Comparison of ENCODE assay signal across 15 cellular contexts in the genomic region with DNA sequence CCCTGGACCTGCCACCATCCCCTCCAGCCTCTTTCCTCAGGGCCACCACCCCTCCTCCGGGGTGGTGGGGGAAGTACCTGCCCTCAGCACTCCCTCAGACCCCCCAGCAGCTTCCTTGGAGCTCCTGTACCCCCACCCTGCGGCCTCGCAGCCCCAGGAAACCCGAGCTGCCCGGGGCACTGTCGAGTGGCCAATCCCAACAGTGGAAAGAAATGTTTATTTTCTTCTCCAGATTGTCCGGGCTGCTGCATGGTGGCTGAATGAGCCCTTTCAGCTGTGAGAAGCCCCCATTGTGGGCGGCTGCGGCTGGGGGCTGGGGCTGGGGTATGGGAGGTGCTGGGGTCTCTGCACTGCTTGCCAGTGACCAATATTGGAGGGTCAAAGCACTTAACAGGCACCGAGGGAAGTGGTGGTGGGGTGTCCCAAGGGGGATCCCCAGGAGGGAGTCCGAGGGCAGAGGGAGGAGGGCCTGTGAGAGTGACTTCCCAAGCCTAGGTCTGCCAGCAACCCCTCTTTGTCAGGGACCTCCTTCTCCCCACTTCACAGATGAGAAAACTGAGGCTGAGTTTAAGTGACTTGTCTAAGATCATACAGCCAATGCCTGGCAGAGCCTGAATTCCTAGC. TPM values are rescaled to one million over a fixed set of nuclear protein-coding genes. Genes with fewer than 3 reads are reported as not detected.
DNase-seq lines count a peak whose midpoint lies in the region; ATAC-seq lines count a peak whose summit lies in the region.
"Had no signal": no experiment of that assay in that cellular context is flagged by ENCODE, and none has a peak within 500 bp of the region (broad histone marks: within the 10 kb centered on the region; RNA-seq: fewer than 3 reads in every experiment).

No MANE protein-coding gene starts in this region.

- H3K27ac ChIP-seq in naive thymus-derived CD4-positive, alpha-beta T cell (ENCODE audit: low read depth, low read length) = peak overlapping the region; percentile 19
- H3K27ac ChIP-seq in aorta (ENCODE audit: low read depth in 1 of 2, low read length in 2 of 2) = no peak overlapping the region
- H3K27ac ChIP-seq in mesendoderm (ENCODE audit: low read depth, low read length) = no peak overlapping the region

- no peaks in the 10 kb centered on the region for H3K79me2 ChIP-seq in mesendoderm (ENCODE audit: control insufficient read depth, insufficient read depth, low read length)

- no peak overlapping the region for H3K4me3 Mint-ChIP-seq in activated naive CD8-positive, alpha-beta T cell treated with anti-CD3 and anti-CD28 coated beads, Interleukin-2, amount 10 ng/mL, durations not matched to agents 7 days and 5 days
- H3K4me3 Mint-ChIP-seq in naive thymus-derived CD4-positive, alpha-beta T cell = no peak overlapping the region
- H3K4me3 Mint-ChIP-seq: activated CD4-positive, alpha-beta T cell treated with anti-CD3 and anti-CD28 coated beads for 36 hours had no signal

- peaks cover 0 to 52% of the 10 kb centered on the region in 2 donors for H3K4me1 ChIP-seq in naive thymus-derived CD4-positive, alpha-beta T cell (ENCODE audit: control insufficient read depth in 2 of 2, insufficient read depth in 2 of 2, low read length in 2 of 2)
- H3K4me1 ChIP-seq in aorta (ENCODE audit: control insufficient read depth in 1 of 2, insufficient read depth in 2 of 2, low read length in 2 of 2) (no peaks in the 10 kb centered on the region), mesendoderm (ENCODE audit: control insufficient read depth, low read depth, low read length) (no peaks in the 10 kb centered on the region)

- no peaks in the 10 kb centered on the region for H3K79me1 ChIP-seq in mesendoderm (ENCODE audit: low read length)

- CTCF ChIA-PET in naive thymus-derived CD4-positive, alpha-beta T cell (lab: Charles Lee) = no interaction called here

- no peak for ATAC-seq in activated naive CD8-positive, alpha-beta T cell treated with anti-CD3 and anti-CD28 coated beads, Interleukin-2, amount 10 ng/mL, durations not matched to agents 7 days and 5 days (ENCODE audit: low read depth)
- ATAC-seq in naive thymus-derived CD4-positive, alpha-beta T cell = no peak
- no peak for ATAC-seq in aorta (ENCODE audit: low FRiP score)
- ATAC-seq in GM21576 (IDR thresholded peaks at IDR 0.05; ENCODE audit: unreplicated experiment) = no peak
- ATAC-seq: activated CD4-positive, alpha-beta T cell treated with anti-CD3 and anti-CD28 coated beads for 36 hours had no signal

- no peak overlapping the region for H3K4me2 ChIP-seq in mesendoderm (ENCODE audit: low read length)

- no peak overlapping the region for H4K8ac ChIP-seq in mesendoderm (ENCODE audit: low read depth, low read length)

- no peaks in the 10 kb centered on the region for H3K9me3 Mint-ChIP-seq in activated naive CD8-positive, alpha-beta T cell treated with anti-CD3 and anti-CD28 coated beads, Interleukin-2, amount 10 ng/mL, durations not matched to agents 7 days and 5 days
- H3K9me3 Mint-ChIP-seq in naive thymus-derived CD4-positive, alpha-beta T cell = no peaks in the 10 kb centered on the region
- H3K9me3 Mint-ChIP-seq: naive B cell had no signal

- H3K27me3 Mint-ChIP-seq in activated naive CD8-positive, alpha-beta T cell treated with anti-CD3 and anti-CD28 coated beads, Interleukin-2, amount 10 ng/mL, durations not matched to agents 7 days and 5 days = no peaks in the 10 kb centered on the region
- H3K27me3 Mint-ChIP-seq in naive thymus-derived CD4-positive, alpha-beta T cell = no peaks in the 10 kb centered on the region
- H3K27me3 Mint-ChIP-seq: activated CD4-positive, alpha-beta T cell treated with anti-CD3 and anti-CD28 coated beads for 36 hours; naive B cell had no signal

- WGBS in aorta, 2 donors = 56 to 62% methylated on average over 11 of the region's 11 CpGs
- no CpG with 5 or more reads among the region's 11 CpGs for WGBS in mesendoderm (ENCODE audit: extremely low coverage, insufficient coverage, low lambda C conversion rate)

- H3K9ac ChIP-seq in mesendoderm (ENCODE audit: low read length) = no peak overlapping the region

- peaks cover 34% of the 10 kb centered on the region for H3K36me3 Mint-ChIP-seq in activated naive CD8-positive, alpha-beta T cell treated with anti-CD3 and anti-CD28 coated beads, Interleukin-2, amount 10 ng/mL, durations not matched to agents 7 days and 5 days
- H3K36me3 Mint-ChIP-seq in naive thymus-derived CD4-positive, alpha-beta T cell = peaks cover 0 to 41% (median 12%) of the 10 kb centered on the region in 5 donors

- H3K36me3 ChIP-seq in naive thymus-derived CD4-positive, alpha-beta T cell (ENCODE audit: control insufficient read depth in 2 of 3, insufficient read depth in 3 of 3, low read length in 3 of 3) = peaks cover 8 to 88% (median 44%) of the 10 kb centered on the region in 3 experiments
- H3K36me3 ChIP-seq in aorta (ENCODE audit: control insufficient read depth in 1 of 2, insufficient read depth in 2 of 2, low read length in 1 of 2) (no peaks in the 10 kb centered on the region), mesendoderm (ENCODE audit: control insufficient read depth, insufficient read depth, low read length) (no peaks in the 10 kb centered on the region)

- no peak overlapping the region for H3K4ac ChIP-seq in mesendoderm (ENCODE audit: low read depth, low read length)

- H3K4me3 ChIP-seq in naive thymus-derived CD4-positive, alpha-beta T cell (ENCODE audit: low read length) = no peak overlapping the region
- no peak overlapping the region for H3K4me3 ChIP-seq in aorta (ENCODE audit: low read length in 2 of 2)
- H3K4me3 ChIP-seq in mesendoderm (ENCODE audit: low read length) = no peak overlapping the region
- H3K4me3 ChIP-seq: lung had no signal

- H3K27ac Mint-ChIP-seq in activated naive CD8-positive, alpha-beta T cell treated with anti-CD3 and anti-CD28 coated beads, Interleukin-2, amount 10 ng/mL, durations not matched to agents 7 days and 5 days = no peak overlapping the region
- no peak overlapping the region for H3K27ac Mint-ChIP-seq in naive thymus-derived CD4-positive, alpha-beta T cell
- H3K27ac Mint-ChIP-seq: activated CD4-positive, alpha-beta T cell treated with anti-CD3 and anti-CD28 coated beads for 36 hours had no signal

- H2AK5ac ChIP-seq in mesendoderm (ENCODE audit: low read length) = no peak overlapping the region

- peaks cover 8% of the 10 kb centered on the region for H3K4me1 Mint-ChIP-seq in activated naive CD8-positive, alpha-beta T cell treated with anti-CD3 and anti-CD28 coated beads, Interleukin-2, amount 10 ng/mL, durations not matched to agents 7 days and 5 days
- peaks cover 13 to 42% (median 20%) of the 10 kb centered on the region in 7 donors for H3K4me1 Mint-ChIP-seq in naive thymus-derived CD4-positive, alpha-beta T cell

- POLR2A ChIA-PET in activated naive CD8-positive, alpha-beta T cell treated with anti-CD3 and anti-CD28 coated beads, Interleukin-2, amount 10 ng/mL, durations not matched to agents 7 days and 5 days (lab: Charles Lee) = interaction anchor here (0.6 to 1.0 kb wide), 2 partner anchors 17 to 22 kb away, joined by 3 to 5 read pairs; no protein-coding TSS in a partner anchor
- POLR2A ChIA-PET in naive thymus-derived CD4-positive, alpha-beta T cell (lab: Charles Lee) = no interaction called here

- intact Hi-C loops in naive thymus-derived CD4-positive, alpha-beta T cell (cut with micrococcal nuclease) = no loop called here
- intact Hi-C loops in aorta (cut with DNase I) = loop anchor here in 1 of 2 donors (5.0 kb wide), 1 partner anchor 438 kb away; no protein-coding TSS in a partner anchor

- H3K56ac ChIP-seq in mesendoderm (ENCODE audit: low read length) = no peak overlapping the region

- H3K23ac ChIP-seq in mesendoderm (ENCODE audit: low read length) = no peak overlapping the region

- peak; percentile 2 for DNase-seq in stimulated activated CD4-positive, alpha-beta T cell treated with anti-CD3 and anti-CD28 coated beads, Interleukin-4, amount 100 ng/mL, for 24 hours
- no peak for DNase-seq in stimulated activated CD4-positive, alpha-beta T cell treated with anti-CD3 and anti-CD28 coated beads, Interleukin-4, amount 100 ng/mL, for 1 hour
- peak; percentile 27 for DNase-seq in activated naive CD8-positive, alpha-beta T cell treated with anti-CD3 and anti-CD28 coated beads, Interleukin-2, amount 10 ng/mL, durations not matched to agents 7 days and 5 days
- DNase-seq in naive thymus-derived CD4-positive, alpha-beta T cell = peak in 1 of 9 donors; percentile 17
- DNase-seq in aorta (peak; percentile 29 to 59), NCI-H1092 treated with DMSO at 0.1 percent for 48 hours (lab: John Stamatoyannopoulos, UW) (no peak), mesendoderm (no peak)
- DNase-seq: naive B cell, NCI-H1694 treated with DMSO at 0.1 percent for 48 hours, NCI-H446 treated with DMSO at 0.1 percent for 48 hours, SHP77 had no signal

- no peak overlapping the region for H2BK5ac ChIP-seq in mesendoderm (ENCODE audit: low read length)

- H2BK120ac ChIP-seq in mesendoderm (ENCODE audit: low read depth, low read length) = no peak overlapping the region

- no peak overlapping the region for H4K5ac ChIP-seq in mesendoderm (ENCODE audit: low read length)

- H3K18ac ChIP-seq in mesendoderm (ENCODE audit: low read length) = no peak overlapping the region

- no peaks in the 10 kb centered on the region for H3K27me3 ChIP-seq in naive thymus-derived CD4-positive, alpha-beta T cell (ENCODE audit: control insufficient read depth in 2 of 2, insufficient read depth in 2 of 2, low read length in 2 of 2)
- H3K27me3 ChIP-seq in aorta (ENCODE audit: control insufficient read depth in 1 of 2, insufficient read depth in 2 of 2, low read length in 1 of 2) (no peaks in the 10 kb centered on the region), mesendoderm (ENCODE audit: insufficient read depth, low read length, poor library complexity) (no peaks in the 10 kb centered on the region)

- H3K9me3 ChIP-seq in naive thymus-derived CD4-positive, alpha-beta T cell (ENCODE audit: control insufficient read depth in 2 of 3, low read length in 3 of 3) = no peaks in the 10 kb centered on the region
- H3K9me3 ChIP-seq in aorta (ENCODE audit: control insufficient read depth, low read length) = no peaks in the 10 kb centered on the region

- no peak overlapping the region for H2BK15ac ChIP-seq in mesendoderm (replicated peaks; ENCODE audit: low read depth)

RNA-seq across cellular contexts. Expression of a gene that starts 25.2 kb away (rescaled TPM):
- 100 to 1,000 TPM; 172 TPM for total RNA-seq in activated naive CD8-positive, alpha-beta T cell treated with anti-CD3 and anti-CD28 coated beads, Interleukin-2, amount 10 ng/mL, durations not matched to agents 7 days and 5 days
- 100 to 1,000 TPM in 2 of 5 experiments, 10 to 100 TPM in 3; 71.4 to 135 (median 96.9) TPM for total RNA-seq in naive thymus-derived CD4-positive, alpha-beta T cell
- 10 to 100 TPM; 14.2 to 25.8 TPM for polyA plus RNA-seq in naive thymus-derived CD4-positive, alpha-beta T cell
- total RNA-seq in aorta = 1 to 10 TPM; 2.9 to 4.4 TPM
- 1 to 10 TPM; 1.1 to 1.3 TPM for polyA plus RNA-seq in aorta
- 0.53 TPM for polyA plus RNA-seq in mesendoderm (2013, experiment 1 of 2)
- 0.67 TPM for polyA plus RNA-seq in mesendoderm (2013, experiment 2 of 2)
- total RNA-seq: epithelial cell of proximal tubule had no signal

Comparison
In these comparisons a context has a peak if more than half of its experiments do, and no peak if none do; other contexts are left out.
1. DNase-seq: peak in stimulated activated CD4-positive, alpha-beta T cell treated with anti-CD3 and anti-CD28 coated beads, Interleukin-4, amount 100 ng/mL, for 24 hours (single experiment), activated naive CD8-positive, alpha-beta T cell treated with anti-CD3 and anti-CD28 coated beads, Interleukin-2, amount 10 ng/mL, durations not matched to agents 7 days and 5 days (single experiment) and aorta (2 of 2); none in stimulated activated CD4-positive, alpha-beta T cell treated with anti-CD3 and anti-CD28 coated beads, Interleukin-4, amount 100 ng/mL, for 1 hour (single experiment), NCI-H1092 treated with DMSO at 0.1 percent for 48 hours (single experiment) and mesendoderm (single experiment).
2. RNA of a gene that starts 25.2 kb away (total RNA-seq): 172 TPM in activated naive CD8-positive, alpha-beta T cell treated with anti-CD3 and anti-CD28 coated beads, Interleukin-2, amount 10 ng/mL, durations not matched to agents 7 days and 5 days and 71.4 to 135 TPM in naive thymus-derived CD4-positive, alpha-beta T cell; 2.9 to 4.4 TPM in aorta; every median in the first group is over 10 times any median in the second.